ENCODE assay signal across 28 cellular contexts in the genomic region with DNA sequence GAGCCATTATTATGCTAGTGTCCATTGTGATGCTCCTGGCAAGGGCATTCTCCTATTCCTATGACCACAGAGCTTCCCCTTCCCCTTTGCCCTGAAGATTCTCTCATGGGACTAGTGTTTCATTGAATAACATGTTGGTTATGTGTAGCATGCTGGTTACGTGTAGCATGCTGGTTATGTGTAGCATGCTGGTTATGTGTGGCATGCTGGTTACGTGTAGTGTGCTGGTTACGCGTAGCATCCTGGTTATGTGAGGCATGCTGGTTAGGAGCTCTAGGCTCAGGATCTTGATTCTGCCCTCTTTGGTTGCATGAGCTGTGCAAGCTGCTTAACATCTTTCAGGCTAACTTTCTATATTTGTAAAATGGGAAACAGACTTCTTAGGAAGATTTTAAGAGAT. TPM values are rescaled to one million over a fixed set of nuclear protein-coding genes. Genes with fewer than 3 reads are reported as not detected.
"Had no signal": no experiment of that assay in that cellular context is flagged by ENCODE, and none has a peak within 500 bp of the region (broad histone marks: within the 10 kb centered on the region; RNA-seq: fewer than 3 reads in every experiment).

No MANE protein-coding gene starts in this region.

- H3K4me3 ChIP-seq: heart right ventricle, hepatocyte, left ventricle myocardium inferior, lung, mucosa of descending colon, pancreas, prostate gland, spleen, tibial nerve, upper lobe of left lung had no signal

- H3K4me2 ChIP-seq: hepatocyte had no signal

- H3K36me3 ChIP-seq: heart right ventricle, left ventricle myocardium inferior, pancreas, prostate gland, spleen, tibial nerve, upper lobe of left lung had no signal

- H3K27me3 ChIP-seq: heart right ventricle, hepatocyte, pancreas, spleen, tibial nerve, upper lobe of left lung had no signal

- H2AFZ ChIP-seq: hepatocyte had no signal

- DNase-seq: heart right ventricle; islet precursor cell; left ventricle myocardium inferior; midbrain; mucosa of descending colon; naive thymus-derived CD4-positive, alpha-beta T cell; pancreas; posterior cingulate gyrus; retina; right cardiac atrium; small intestine; spleen; stimulated activated CD4-positive, alpha-beta T cell treated with anti-CD3 and anti-CD28 coated beads, Interleukin-4, amount 100 ng/mL, for 24 hours; stimulated activated naive CD4-positive, alpha-beta T cell; upper lobe of left lung had no signal

- H3K9me3 ChIP-seq: left ventricle myocardium inferior, mucosa of descending colon, pancreas, prostate gland, spleen, tibial nerve, upper lobe of left lung had no signal

- FAIRE-seq: pancreas, small intestine had no signal

- H3K27ac ChIP-seq: heart right ventricle, hepatocyte, left ventricle myocardium inferior, pancreas, prostate gland, spleen, tibial nerve, upper lobe of left lung had no signal

- H3K4me1 ChIP-seq: left ventricle myocardium inferior, pancreas, prostate gland, spleen, upper lobe of left lung had no signal

- H3K79me2 ChIP-seq: hepatocyte had no signal

RNA-seq across cellular contexts. Expression of a gene that starts 46.5 kb away (rescaled TPM):
- total RNA-seq: heart right ventricle; kidney epithelial cell; left ventricle myocardium inferior; lower leg skin; lung; mesenteric fat pad; mucosa of descending colon; myocyte; naive thymus-derived CD4-positive, alpha-beta T cell; natural killer cell treated with Interleukin-12 subunit alpha and Interleukin-12 subunit beta and Interleukin-15 and Interleukin-18, amount 100 ng/mL, for 72 hours; omental fat pad; pancreas; prostate gland; right cardiac atrium; sciatic nerve; spleen; subcutaneous adipose tissue; tibial nerve; upper lobe of left lung; urinary bladder had no signal
- polyA plus RNA-seq: heart right ventricle, hepatocyte, lung, pancreas, right cardiac atrium, small intestine, spleen, urinary bladder had no signal
